Comparison of ENCODE assay signal across 1 cellular context in the genomic region with DNA sequence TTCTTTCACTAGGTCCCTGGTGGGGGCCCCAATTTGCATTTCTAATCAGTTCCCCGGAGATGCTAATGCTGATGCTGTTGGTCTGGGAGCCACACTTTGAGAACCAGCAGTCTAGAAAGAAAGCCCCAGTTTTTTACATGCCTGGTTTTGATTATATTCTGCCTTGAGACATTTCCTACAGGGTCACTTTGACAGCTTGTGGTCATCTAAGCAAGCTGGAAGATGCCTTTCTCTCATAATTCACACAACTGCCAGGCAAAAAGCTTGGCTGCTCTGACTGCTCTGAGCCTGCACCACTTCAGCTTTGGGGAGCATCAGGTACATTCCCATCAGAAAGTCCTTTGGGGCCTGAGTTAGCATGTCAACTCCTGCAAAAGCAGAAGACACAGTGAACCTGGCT.
TF ChIP-seq lines count a peak whose summit lies in the region.

No MANE protein-coding gene starts in this region.

TF ChIP-seq in A549, 52 proteins besides CTCF, POLR2A, EP300 and RAD21 (continued from another document):
- TF ChIP-seq, protein P1, sequence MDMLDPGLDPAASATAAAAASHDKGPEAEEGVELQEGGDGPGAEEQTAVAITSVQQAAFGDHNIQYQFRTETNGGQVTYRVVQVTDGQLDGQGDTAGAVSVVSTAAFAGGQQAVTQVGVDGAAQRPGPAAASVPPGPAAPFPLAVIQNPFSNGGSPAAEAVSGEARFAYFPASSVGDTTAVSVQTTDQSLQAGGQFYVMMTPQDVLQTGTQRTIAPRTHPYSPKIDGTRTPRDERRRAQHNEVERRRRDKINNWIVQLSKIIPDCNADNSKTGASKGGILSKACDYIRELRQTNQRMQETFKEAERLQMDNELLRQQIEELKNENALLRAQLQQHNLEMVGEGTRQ (IDR thresholded peaks at IDR 0.05), result no peak
- TF ChIP-seq NFE2L2 (conservative IDR thresholded peaks at IDR 0.05; ENCODE audit: low read length), result no peak
- TF ChIP-seq BHLHE40 (IDR thresholded peaks at IDR 0.05; ENCODE audit: low read depth, low read length), result no peak
- TF ChIP-seq, protein P2, sequence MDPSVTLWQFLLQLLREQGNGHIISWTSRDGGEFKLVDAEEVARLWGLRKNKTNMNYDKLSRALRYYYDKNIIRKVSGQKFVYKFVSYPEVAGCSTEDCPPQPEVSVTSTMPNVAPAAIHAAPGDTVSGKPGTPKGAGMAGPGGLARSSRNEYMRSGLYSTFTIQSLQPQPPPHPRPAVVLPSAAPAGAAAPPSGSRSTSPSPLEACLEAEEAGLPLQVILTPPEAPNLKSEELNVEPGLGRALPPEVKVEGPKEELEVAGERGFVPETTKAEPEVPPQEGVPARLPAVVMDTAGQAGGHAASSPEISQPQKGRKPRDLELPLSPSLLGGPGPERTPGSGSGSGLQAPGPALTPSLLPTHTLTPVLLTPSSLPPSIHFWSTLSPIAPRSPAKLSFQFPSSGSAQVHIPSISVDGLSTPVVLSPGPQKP (IDR thresholded peaks at IDR 0.05; ENCODE audit: low read depth, low read length), result no peak
- TF ChIP-seq CHD2 (IDR thresholded peaks at IDR 0.05; ENCODE audit: low read length, partially characterized antibody), result no peak
- TF ChIP-seq HEYL (CRISPR knock-in tag; IDR thresholded peaks at IDR 0.05), result no peak
- no peak for TF ChIP-seq TP53 (CRISPR knock-in tag; IDR thresholded peaks at IDR 0.05)
- TF ChIP-seq, protein P3, sequence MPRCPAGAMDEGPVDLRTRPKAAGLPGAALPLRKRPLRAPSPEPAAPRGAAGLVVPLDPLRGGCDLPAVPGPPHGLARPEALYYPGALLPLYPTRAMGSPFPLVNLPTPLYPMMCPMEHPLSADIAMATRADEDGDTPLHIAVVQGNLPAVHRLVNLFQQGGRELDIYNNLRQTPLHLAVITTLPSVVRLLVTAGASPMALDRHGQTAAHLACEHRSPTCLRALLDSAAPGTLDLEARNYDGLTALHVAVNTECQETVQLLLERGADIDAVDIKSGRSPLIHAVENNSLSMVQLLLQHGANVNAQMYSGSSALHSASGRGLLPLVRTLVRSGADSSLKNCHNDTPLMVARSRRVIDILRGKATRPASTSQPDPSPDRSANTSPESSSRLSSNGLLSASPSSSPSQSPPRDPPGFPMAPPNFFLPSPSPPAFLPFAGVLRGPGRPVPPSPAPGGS (IDR thresholded peaks at IDR 0.05), result no peak
